ENCODE assay signal across 9 cellular contexts in the genomic region with DNA sequence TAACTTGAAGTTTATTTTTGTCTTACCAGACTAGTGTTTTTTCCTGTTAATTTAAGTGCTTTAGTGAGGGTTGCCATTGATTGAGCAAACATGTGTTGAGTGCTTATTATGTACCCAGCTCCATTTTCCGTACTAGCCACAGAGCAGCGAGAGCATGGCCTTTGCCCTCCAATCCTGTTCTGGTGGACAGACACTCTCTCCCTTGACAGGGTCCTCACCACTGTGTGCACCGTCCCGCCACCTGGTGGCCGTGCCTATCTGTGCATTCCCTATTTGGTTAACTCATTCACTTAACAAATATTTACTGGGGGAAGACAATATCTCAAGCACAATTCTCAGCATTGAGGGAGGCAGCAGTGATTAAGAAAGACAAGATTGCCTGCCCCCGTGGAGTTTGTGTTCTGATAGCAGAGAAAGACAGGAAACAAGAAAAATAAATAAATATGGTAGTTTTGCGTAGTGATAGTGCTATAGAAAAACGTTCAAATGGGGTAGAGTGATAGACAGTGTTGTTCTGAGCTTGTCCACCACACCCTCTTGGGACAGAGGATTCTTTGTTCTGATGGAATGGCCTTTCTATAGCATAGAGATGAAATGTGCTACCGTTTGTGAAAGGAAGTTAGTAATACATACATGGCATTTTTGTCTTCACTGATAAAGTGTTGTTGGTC. TPM values are rescaled to one million over a fixed set of nuclear protein-coding genes. Genes with fewer than 3 reads are reported as not detected.
DNase-seq lines count a peak whose midpoint lies in the region; ATAC-seq, FAIRE-seq and TF ChIP-seq lines count a peak whose summit lies in the region.
"Had no signal": no experiment of that assay in that cellular context is flagged by ENCODE, and none has a peak within 500 bp of the region (broad histone marks: within the 10 kb centered on the region; RNA-seq: fewer than 3 reads in every experiment).

No MANE protein-coding gene starts in this region.

- DNase-seq in COLO829 (ENCODE audit: low spot score) (peak; percentile 59), endothelial cell of umbilical vein (ENCODE audit: low read depth, low spot score) (peak; percentile 85), natural killer cell (no peak), urothelium cell line (ENCODE audit: low spot score) (peak; percentile 56)
- peak; percentile 73 for DNase-seq in activated CD4-positive, alpha-beta T cell treated with anti-CD3 and anti-CD28 coated beads for 48 hours

- no TSS peak for BruUV-seq in endothelial cell of umbilical vein (replicated peaks; lab: Mats Ljungman, UMichigan)

- H3K27me3 ChIP-seq in Loucy (ENCODE audit: insufficient read depth, low read length, poor library complexity, severe bottlenecking) (no peaks in the 10 kb centered on the region), endothelial cell of umbilical vein (ENCODE audit: control insufficient read depth in 2 of 2, insufficient read depth in 2 of 2, low read length in 2 of 2) (no peaks in the 10 kb centered on the region)

- H3K79me2 ChIP-seq in Loucy (ENCODE audit: insufficient read depth, low read length) = no peaks in the 10 kb centered on the region
- peaks cover 20% of the 10 kb centered on the region for H3K79me2 ChIP-seq in endothelial cell of umbilical vein (ENCODE audit: control insufficient read depth, insufficient read depth, low read length)

- peaks cover 4 to 12% of the 10 kb centered on the region in 2 donors for H3K27me3 Mint-ChIP-seq in natural killer cell (ENCODE audit: low read depth in 2 of 2)

- H3K9me3 Mint-ChIP-seq in natural killer cell = no peaks in the 10 kb centered on the region

- no peak overlapping the region for H3K27ac Mint-ChIP-seq in natural killer cell

- H2AFZ ChIP-seq in Loucy (ENCODE audit: low read length) (no peak overlapping the region), endothelial cell of umbilical vein (ENCODE audit: low read depth, low read length) (peak overlapping the region; percentile 16)

- TF ChIP-seq CTCF in Loucy (conservative IDR thresholded peaks at IDR 0.05; ENCODE audit: low read length) (peak; percentile 90), endothelial cell of umbilical vein (IDR thresholded peaks at IDR 0.05; ENCODE audit: extremely low read depth in 1 of 2, insufficient read depth in 1 of 2, low read depth in 1 of 2, low read length in 2 of 2) (peak; percentile 80 to 82), natural killer cell (IDR thresholded peaks at IDR 0.05) (peak; percentile 69)

- no peak overlapping the region for H3K4me3 Mint-ChIP-seq in natural killer cell

- no peaks in the 10 kb centered on the region for H3K9me2 ChIP-seq in Loucy (replicated peaks; ENCODE audit: low read depth, low read length)

- dilution Hi-C loops in endothelial cell of umbilical vein (cut with MboI; ENCODE audit: extremely low pct_ligation_motif_present, low sequenced_read_pairs) = no loop called here

- intact Hi-C loops in endothelial cell of umbilical vein (cut with micrococcal nuclease) (loop anchor here (1.0 to 5.0 kb wide), 9 partner anchors 32 to 808 kb away; no protein-coding TSS in a partner anchor), natural killer cell (cut with micrococcal nuclease) (loop anchor here (10.0 kb wide), 1 partner anchor 375 kb away; no protein-coding TSS in a partner anchor)

- H3K4me1 Mint-ChIP-seq in natural killer cell = peaks cover 0 to 9% of the 10 kb centered on the region in 2 donors

- H3F3A ChIP-seq in Loucy (ENCODE audit: low read depth) = no peaks in the 10 kb centered on the region

- FAIRE-seq in endothelial cell of umbilical vein (lab: Jason Lieb, UNC) (peak; percentile 63), urothelium cell line (lab: Jason Lieb, UNC) (no peak)

- H3K4me3 ChIP-seq in Loucy (ENCODE audit: low read length, poor library complexity, severe bottlenecking) (no peak overlapping the region), endothelial cell of umbilical vein (replicated peaks in 1 of 3; ENCODE audit: insufficient read depth in 1 of 3, low read depth in 1 of 3, low read length in 3 of 3) (no peak overlapping the region)

- CTCF ChIA-PET in endothelial cell of umbilical vein (lab: Charles Lee) = interaction anchor here (0.6 to 6.4 kb wide), 22 partner anchors 11 to 576 kb away, joined by 3 to 95 read pairs (median 6); a partner anchor contains a TSS

- TF ChIP-seq POLR2A in endothelial cell of umbilical vein (IDR thresholded peaks at IDR 0.05; ENCODE audit: low read depth, low read length) = no peak

- H3K4me2 ChIP-seq in Loucy (ENCODE audit: low read depth, low read length, poor library complexity, severe bottlenecking) (no peak overlapping the region), endothelial cell of umbilical vein (ENCODE audit: insufficient read depth, low read length) (peak overlapping the region; percentile 57)

- no peaks in the 10 kb centered on the region for H3K9me3 ChIP-seq in Loucy (ENCODE audit: insufficient read depth, low read depth, low read length)
- H3K9me3 ChIP-seq in endothelial cell of umbilical vein (replicated peaks; ENCODE audit: control insufficient read depth, insufficient read depth, low read length) = no peaks in the 10 kb centered on the region

- ATAC-seq in GM19467 (IDR thresholded peaks at IDR 0.05; ENCODE audit: unreplicated experiment) (peak; percentile 52), natural killer cell (peak; percentile 61 to 77 (median 74)), HG03196 (IDR thresholded peaks at IDR 0.05; ENCODE audit: unreplicated experiment) (no peak)

- no peaks in the 10 kb centered on the region for H3K9me1 ChIP-seq in endothelial cell of umbilical vein (replicated peaks; ENCODE audit: control insufficient read depth, extremely low read depth, insufficient read depth, low read length)

- POLR2A ChIA-PET in endothelial cell of umbilical vein (lab: Charles Lee) = interaction anchor here (1.0 kb wide), 1 partner anchor 12 kb away, joined by 3 read pairs; no protein-coding TSS in a partner anchor

- H3K27ac ChIP-seq in endothelial cell of umbilical vein (ENCODE audit: insufficient read depth, low read depth, low read length) = peak overlapping the region; percentile 99

- H3K9ac ChIP-seq in Loucy (ENCODE audit: low read depth, low read length, poor library complexity, severe bottlenecking) = no peak overlapping the region
- H3K9ac ChIP-seq in endothelial cell of umbilical vein (replicated peaks; ENCODE audit: extremely low read depth, insufficient read depth, low read length) = peak overlapping the region; percentile 67

- no peaks in the 10 kb centered on the region for H3K36me3 Mint-ChIP-seq in natural killer cell

- H3K36me3 ChIP-seq in Loucy (ENCODE audit: insufficient read depth, low read length) (no peaks in the 10 kb centered on the region), endothelial cell of umbilical vein (ENCODE audit: control insufficient read depth in 2 of 2, extremely low read depth in 1 of 2, insufficient read depth in 2 of 2, low read length in 2 of 2) (no peaks in the 10 kb centered on the region)

- H3K4me1 ChIP-seq in Loucy (ENCODE audit: insufficient read depth, low read length, poor library complexity, severe bottlenecking) = no peaks in the 10 kb centered on the region
- peaks cover 56% of the 10 kb centered on the region for H3K4me1 ChIP-seq in endothelial cell of umbilical vein (ENCODE audit: control insufficient read depth, extremely low read depth, insufficient read depth, low read length)

- H4K20me1 ChIP-seq in Loucy (ENCODE audit: insufficient read depth, low read length, poor library complexity, severe bottlenecking) (no peaks in the 10 kb centered on the region), endothelial cell of umbilical vein (replicated peaks; ENCODE audit: control insufficient read depth, extremely low read depth, insufficient read depth, low read length) (no peaks in the 10 kb centered on the region)

TF ChIP-seq in endothelial cell of umbilical vein, 7 proteins besides CTCF, POLR2A, EP300 and RAD21:
- TF ChIP-seq FOS (IDR thresholded peaks at IDR 0.05; ENCODE audit: borderline replicate concordance, insufficient read depth, low read length) (no peak), POLR2AphosphoS5 (IDR thresholded peaks at IDR 0.05; ENCODE audit: insufficient read depth, low read depth, low read length) (peak; percentile 32), GATA2 (IDR thresholded peaks at IDR 0.05; ENCODE audit: insufficient read depth, insufficient read length, low read depth, low read length) (no peak)

RNA-seq across cellular contexts. Expression of a gene that starts 13.0 kb away (rescaled TPM):
- total RNA-seq in endothelial cell of umbilical vein (98.5 and 124 TPM in 2 replicates), natural killer cell (not detected)
- 93.8 and 96.6 TPM in 2 replicates for polyA plus RNA-seq in endothelial cell of umbilical vein
- polyA plus RNA-seq in endothelial cell of umbilical vein (2011; cell fraction: cytosol; rRNA removed) = 69.2 and 79.2 TPM in 2 replicates
- 58.3 and 71.5 TPM in 2 replicates for polyA plus RNA-seq in endothelial cell of umbilical vein (2011; cell fraction: nucleus; rRNA removed)
- 95.9 and 109 TPM in 2 replicates for polyA plus RNA-seq in endothelial cell of umbilical vein (2012)
- polyA minus RNA-seq in endothelial cell of umbilical vein = 164 and 241 TPM in 2 replicates
- polyA minus RNA-seq in endothelial cell of umbilical vein (2011; cell fraction: cytosol; rRNA and poly(A)+ RNA removed) = not detected
- 244 and 382 TPM in 2 replicates for polyA minus RNA-seq in endothelial cell of umbilical vein (2011; cell fraction: nucleus; rRNA and poly(A)+ RNA removed)
- total RNA-seq: T-helper 1 cell treated with Interleukin-12 subunit alpha and Interleukin-12 subunit beta and Interleukin-4 antibody, amounts not matched to agents 30 ng/mL and 1 ng/mL, for 36 hours had no signal

Comparison
In these comparisons a context has a peak if more than half of its experiments do, and no peak if none do; other contexts are left out.
1. RNA of a gene that starts 13.0 kb away (total RNA-seq): 98.5 to 124 TPM in endothelial cell of umbilical vein; not detected in natural killer cell; every median in the first group is over 10 times any median in the second.
2. Peak in every context shown above with its lines, with median percentiles within 50 percentile points of each other: CTCF ChIP-seq.